ENCODE assay signal across 11 cellular contexts in the genomic region with DNA sequence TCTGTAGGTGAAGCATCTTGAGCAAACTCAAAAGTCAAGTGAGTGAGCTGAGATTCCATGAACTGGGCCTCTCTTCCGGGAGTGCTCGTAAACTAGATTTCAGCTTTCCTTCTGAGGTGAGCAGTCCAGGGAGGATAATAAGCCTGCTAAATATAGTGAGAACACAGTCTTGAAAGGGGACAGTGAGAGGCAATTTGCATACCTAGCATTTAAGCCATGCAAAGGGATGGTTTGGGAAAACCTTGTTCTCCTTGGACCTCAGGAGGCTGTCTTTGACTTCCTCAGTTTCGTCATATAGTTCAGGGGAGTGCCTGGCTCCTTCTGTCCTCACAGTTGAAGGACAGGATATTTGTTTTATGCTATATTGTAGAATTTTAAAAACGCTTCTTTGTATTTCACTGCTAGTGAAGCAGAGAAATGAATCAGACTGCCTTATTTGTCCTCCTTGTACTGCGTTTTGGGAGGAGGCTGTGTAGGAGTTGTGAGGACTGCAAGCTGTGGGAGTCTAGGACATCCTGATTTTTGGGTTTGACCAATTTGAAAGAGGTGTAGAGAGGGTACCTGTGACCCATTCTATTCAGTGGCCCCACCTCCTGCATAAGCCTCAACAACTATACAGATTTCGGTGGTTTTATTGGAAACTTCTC. TPM values are rescaled to one million over a fixed set of nuclear protein-coding genes. Genes with fewer than 3 reads are reported as not detected.
DNase-seq lines count a peak whose midpoint lies in the region; ATAC-seq and FAIRE-seq lines count a peak whose summit lies in the region.
"Had no signal": no experiment of that assay in that cellular context is flagged by ENCODE, and none has a peak within 500 bp of the region (broad histone marks: within the 10 kb centered on the region; RNA-seq: fewer than 3 reads in every experiment).

No MANE protein-coding gene starts in this region.

- DNase-seq in CD8-positive, alpha-beta memory T cell = no peak
- DNase-seq in activated naive CD8-positive, alpha-beta T cell treated with anti-CD3 and anti-CD28 coated beads, Interleukin-2, amount 50 U/mL, for 24 hours = no peak
- DNase-seq in naive thymus-derived CD8-positive, alpha-beta T cell = no peak
- DNase-seq in HPDE6-E6E7 (ENCODE audit: extremely low spot score) (no peak), HTR-8/SVneo (ENCODE audit: insufficient read length, low spot score) (no peak)
- DNase-seq: H7, NCI-H2171 had no signal

- no peaks in the 10 kb centered on the region for H3K27me3 ChIP-seq in CD8-positive, alpha-beta memory T cell (ENCODE audit: insufficient read depth, low read length, poor library complexity, severe bottlenecking)
- H3K27me3 ChIP-seq: SJSA1 had no signal

- CTCF ChIA-PET in CD8-positive, alpha-beta memory T cell (lab: Charles Lee) = interaction anchor here (7.6 kb wide), 1 partner anchor 13 kb away, joined by 52 read pairs; the partner anchor contains the start of genes SORL1 and SORL1-AS1

- no peaks in the 10 kb centered on the region for H3K9me3 Mint-ChIP-seq in CD8-positive, alpha-beta memory T cell
- H3K9me3 Mint-ChIP-seq in activated naive CD8-positive, alpha-beta T cell treated with anti-CD3 and anti-CD28 coated beads, Interleukin-2, amount 50 U/mL, for 24 hours = no peaks in the 10 kb centered on the region
- no peaks in the 10 kb centered on the region for H3K9me3 Mint-ChIP-seq in naive thymus-derived CD8-positive, alpha-beta T cell

- H3K36me3 ChIP-seq in CD8-positive, alpha-beta memory T cell (ENCODE audit: insufficient read depth, low read length) = no peaks in the 10 kb centered on the region
- H3K36me3 ChIP-seq: SJSA1 had no signal

- H3K27ac Mint-ChIP-seq in CD8-positive, alpha-beta memory T cell = peak overlapping the region; percentile 92 to 98 (median 94)
- peak overlapping the region; percentile 93 for H3K27ac Mint-ChIP-seq in activated naive CD8-positive, alpha-beta T cell treated with anti-CD3 and anti-CD28 coated beads, Interleukin-2, amount 50 U/mL, for 24 hours
- peak overlapping the region; percentile 78 to 99 (median 95) for H3K27ac Mint-ChIP-seq in naive thymus-derived CD8-positive, alpha-beta T cell

- peak overlapping the region; percentile 9 for H3K4me3 ChIP-seq in CD8-positive, alpha-beta memory T cell (ENCODE audit: low read length)
- H3K4me3 ChIP-seq: SJSA1 had no signal

- FAIRE-seq in HTR-8/SVneo (lab: Jason Lieb, UNC) = no peak

- peaks cover 96 to 99% (median 97%) of the 10 kb centered on the region in 3 donors for H3K4me1 Mint-ChIP-seq in CD8-positive, alpha-beta memory T cell
- H3K4me1 Mint-ChIP-seq in activated naive CD8-positive, alpha-beta T cell treated with anti-CD3 and anti-CD28 coated beads, Interleukin-2, amount 50 U/mL, for 24 hours = peaks cover 99% of the 10 kb centered on the region
- H3K4me1 Mint-ChIP-seq in naive thymus-derived CD8-positive, alpha-beta T cell = peaks cover 62 to 100% (median 100%) of the 10 kb centered on the region in 4 donors

- H3K4me3 Mint-ChIP-seq in CD8-positive, alpha-beta memory T cell = peak overlapping the region; percentile 64 to 89 (median 77)
- peak overlapping the region; percentile 48 for H3K4me3 Mint-ChIP-seq in activated naive CD8-positive, alpha-beta T cell treated with anti-CD3 and anti-CD28 coated beads, Interleukin-2, amount 50 U/mL, for 24 hours
- H3K4me3 Mint-ChIP-seq in naive thymus-derived CD8-positive, alpha-beta T cell = peak overlapping the region; percentile 65 to 97 (median 74)

- H3K27me3 Mint-ChIP-seq in CD8-positive, alpha-beta memory T cell = no peaks in the 10 kb centered on the region
- H3K27me3 Mint-ChIP-seq in activated naive CD8-positive, alpha-beta T cell treated with anti-CD3 and anti-CD28 coated beads, Interleukin-2, amount 50 U/mL, for 24 hours = no peaks in the 10 kb centered on the region
- no peaks in the 10 kb centered on the region for H3K27me3 Mint-ChIP-seq in naive thymus-derived CD8-positive, alpha-beta T cell

- H3K36me3 Mint-ChIP-seq in CD8-positive, alpha-beta memory T cell = peaks cover 0 to 14% (median 4%) of the 10 kb centered on the region in 3 donors
- H3K36me3 Mint-ChIP-seq in activated naive CD8-positive, alpha-beta T cell treated with anti-CD3 and anti-CD28 coated beads, Interleukin-2, amount 50 U/mL, for 24 hours (ENCODE audit: low read depth) = peaks cover 2% of the 10 kb centered on the region
- peaks cover 0 to 10% (median 3%) of the 10 kb centered on the region in 3 donors for H3K36me3 Mint-ChIP-seq in naive thymus-derived CD8-positive, alpha-beta T cell

- H3K4me1 ChIP-seq in CD8-positive, alpha-beta memory T cell (ENCODE audit: insufficient read depth, low read length) = peaks cover 99% of the 10 kb centered on the region

- H3K9me3 ChIP-seq in CD8-positive, alpha-beta memory T cell (ENCODE audit: low read length) = no peaks in the 10 kb centered on the region
- H3K9me3 ChIP-seq: SJSA1 had no signal

- POLR2A ChIA-PET in CD8-positive, alpha-beta memory T cell (lab: Charles Lee) = interaction anchor here (1.1 to 2.0 kb wide), 2 partner anchors 12 to 84 kb away, joined by 3 to 15 read pairs; partner anchors contain the start of genes SORL1 and SORL1-AS1
- POLR2A ChIA-PET in naive thymus-derived CD8-positive, alpha-beta T cell (lab: Charles Lee) = interaction anchor here (0.8 to 12.2 kb wide), 13 partner anchors 7 to 172 kb away, joined by 3 to 385 read pairs (median 4); partner anchors contain the start of genes SORL1 and SORL1-AS1

- ATAC-seq in HG03066 (IDR thresholded peaks at IDR 0.05; ENCODE audit: low read depth, unreplicated experiment) (peak; percentile 5), HG03520 (IDR thresholded peaks at IDR 0.05; ENCODE audit: unreplicated experiment) (no peak), HG02798 (IDR thresholded peaks at IDR 0.05; ENCODE audit: poor library complexity, unreplicated experiment) (no peak)
- ATAC-seq in activated naive CD8-positive, alpha-beta T cell treated with anti-CD3 and anti-CD28 coated beads, Interleukin-2, amount 50 U/mL, for 24 hours = no peak
- ATAC-seq in naive thymus-derived CD8-positive, alpha-beta T cell = no peak

- peak overlapping the region; percentile 39 for H3K27ac ChIP-seq in CD8-positive, alpha-beta memory T cell (ENCODE audit: low read depth, low read length)
- H3K27ac ChIP-seq: SJSA1 had no signal

RNA-seq across cellular contexts. Expression of gene SORL1, which starts 11.7 kb away (rescaled TPM):
- total RNA-seq in CD8-positive, alpha-beta memory T cell = 10 to 100 TPM; 44.5 to 46.9 TPM
- 220 TPM for polyA plus RNA-seq in CD8-positive, alpha-beta memory T cell
- total RNA-seq in naive thymus-derived CD8-positive, alpha-beta T cell = 100 to 1,000 TPM; 414 to 419 TPM
- polyA plus RNA-seq in naive thymus-derived CD8-positive, alpha-beta T cell = 100 to 1,000 TPM; 157 to 230 (median 158) TPM

Comparison
In these comparisons a context has a peak if more than half of its experiments do, and no peak if none do; other contexts are left out.
1. RNA of gene SORL1, which starts 11.7 kb away (total RNA-seq): 414 to 419 TPM in naive thymus-derived CD8-positive, alpha-beta T cell; 44.5 to 46.9 TPM in CD8-positive, alpha-beta memory T cell; every median in the first group is over 4 times any median in the second.
2. Peak in every context shown above with its lines, with median percentiles within 50 percentile points of each other: H3K27ac Mint-ChIP-seq and H3K4me3 Mint-ChIP-seq.